16 cellular contexts compared by ENCODE assay signal in genomic region chr12:116838395-116838794, GRCh38. TPM values are rescaled to one million over a fixed set of nuclear protein-coding genes. Genes with fewer than 3 reads are reported as not detected.
DNase-seq lines count a peak whose midpoint lies in the region; FAIRE-seq and TF ChIP-seq lines count a peak whose summit lies in the region.
"Had no signal": no experiment of that assay in that cellular context is flagged by ENCODE, and none has a peak within 500 bp of the region (broad histone marks: within the 10 kb centered on the region; RNA-seq: fewer than 3 reads in every experiment).

No MANE protein-coding gene starts in this region.

- TF ChIP-seq POLR2A in GM12891 (IDR thresholded peaks at IDR 0.05; ENCODE audit: low read depth, low read length) = no peak
- peak; percentile 53 for TF ChIP-seq POLR2A in Raji (IDR thresholded peaks at IDR 0.05; ENCODE audit: insufficient read depth, low read depth, low read length)

- DNase-seq in GM12891 (ENCODE audit: insufficient read length, low spot score) = no peak
- peak in 13 of 61 donors; percentile 6 to 82 (median 28) for DNase-seq in caudate nucleus (lab: John Stamatoyannopoulos, UW)
- peak; percentile 55 for DNase-seq in putamen (ENCODE audit: low spot score)
- no peak for DNase-seq in DMS79 (lab: John Stamatoyannopoulos, UW)
- DNase-seq in DMS79 treated with DMSO at 0.1 percent for 48 hours (lab: John Stamatoyannopoulos, UW) = no peak
- no peak for DNase-seq in DMS53 treated with DMSO at 0.1 percent for 48 hours (lab: John Stamatoyannopoulos, UW; ENCODE audit: unreplicated experiment)
- DNase-seq: ACHN; C1 segment of cervical spinal cord; Calu3; CD4-positive, alpha-beta T cell; DMS 273 treated with DMSO at 0.1 percent for 48 hours; DND-41; GF-D8 had no signal

- H3K27ac ChIP-seq in caudate nucleus (ENCODE audit: low read depth, low read length) = peak overlapping the region; percentile 12

- peak; percentile 43 for FAIRE-seq in GM12891 (lab: Jason Lieb, UNC)
- FAIRE-seq: HepG2, HTR-8/SVneo had no signal

TF ChIP-seq in GM12891, 5 proteins besides CTCF, POLR2A, EP300 and RAD21:
- no peak for TF ChIP-seq POU2F2 (IDR thresholded peaks at IDR 0.05; ENCODE audit: low read depth, low read length)
- TF ChIP-seq POLR2AphosphoS5 (IDR thresholded peaks at IDR 0.05; ENCODE audit: low read depth, low read length) = no peak
- no peak for TF ChIP-seq PAX5 (IDR thresholded peaks at IDR 0.05; ENCODE audit: insufficient read depth, low read length, severe bottlenecking)
- no peak for TF ChIP-seq TAF1 (IDR thresholded peaks at IDR 0.05; ENCODE audit: low read depth, low read length)
- TF ChIP-seq SPI1 (IDR thresholded peaks at IDR 0.05; ENCODE audit: low read depth, low read length) = no peak

RNA-seq across cellular contexts. Expression of gene HRK, which starts 42.8 kb away (rescaled TPM):
- polyA plus RNA-seq in GM12891 (2012; ENCODE audit: low read depth, missing spikeins) = 0.01 TPM
- polyA plus RNA-seq: HepG2 had no signal
